ENCODE assay signal across 10 cellular contexts in the genomic region with DNA sequence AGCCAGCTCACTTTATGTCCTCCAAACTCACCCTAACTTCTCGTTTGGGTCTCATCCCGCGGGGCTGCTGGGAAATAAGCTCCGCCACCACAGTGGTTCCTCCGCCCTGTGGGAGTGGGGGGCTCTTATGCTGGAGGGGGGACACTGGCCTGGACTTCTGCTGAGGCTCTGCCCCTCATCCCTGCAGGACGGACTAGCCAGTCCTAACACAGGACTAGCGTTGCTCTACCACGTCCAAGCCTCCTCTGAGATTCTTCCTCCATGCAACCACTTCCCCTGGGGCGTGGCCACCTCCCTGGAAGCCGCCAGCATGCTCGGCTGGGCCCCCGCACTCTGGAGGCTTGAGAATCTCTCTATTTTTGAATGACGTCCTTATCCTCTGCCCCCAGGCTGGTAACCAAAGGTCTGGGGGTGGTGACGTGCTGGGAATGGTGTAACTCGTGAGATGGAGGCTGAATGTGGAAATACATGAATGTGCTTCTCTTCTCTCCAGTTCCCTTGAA. TPM values are rescaled to one million over a fixed set of nuclear protein-coding genes. Genes with fewer than 3 reads are reported as not detected.
DNase-seq lines count a peak whose midpoint lies in the region; ATAC-seq and TF ChIP-seq lines count a peak whose summit lies in the region.
"Had no signal": no experiment of that assay in that cellular context is flagged by ENCODE, and none has a peak within 500 bp of the region (broad histone marks: within the 10 kb centered on the region; RNA-seq: fewer than 3 reads in every experiment).

No MANE protein-coding gene starts in this region.

- peak overlapping the region; percentile 54 for H3K9ac ChIP-seq in ES-I3 (ENCODE audit: low read depth, low read length)

- no peak for TF ChIP-seq CTCF in osteocyte (IDR thresholded peaks at IDR 0.05)

- H3K27ac Mint-ChIP-seq in dendritic cell treated with granulocyte-macrophage colony-stimulating factor and Interleukin-4, amounts not matched to agents 40 ng/mL and 50 ng/mL, for 4 days, result peak overlapping the region; percentile 44
- H3K27ac Mint-ChIP-seq in osteocyte (ENCODE audit: unreplicated experiment), result peak overlapping the region; percentile 65
- H3K27ac Mint-ChIP-seq in natural killer cell treated with Interleukin-12 subunit alpha and Interleukin-12 subunit beta and Interleukin-15 and Interleukin-18, amount 100 ng/mL, for 72 hours, result no peak overlapping the region

- H3K9me3 Mint-ChIP-seq in dendritic cell treated with granulocyte-macrophage colony-stimulating factor and Interleukin-4, amounts not matched to agents 40 ng/mL and 50 ng/mL, for 4 days, result no peaks in the 10 kb centered on the region
- H3K9me3 Mint-ChIP-seq in osteocyte (ENCODE audit: unreplicated experiment), result no peaks in the 10 kb centered on the region
- H3K9me3 Mint-ChIP-seq in natural killer cell treated with Interleukin-12 subunit alpha and Interleukin-12 subunit beta and Interleukin-15 and Interleukin-18, amount 100 ng/mL, for 72 hours, result no peaks in the 10 kb centered on the region

- H3K36me3 Mint-ChIP-seq in dendritic cell treated with granulocyte-macrophage colony-stimulating factor and Interleukin-4, amounts not matched to agents 40 ng/mL and 50 ng/mL, for 4 days (ENCODE audit: low read depth), result no peaks in the 10 kb centered on the region
- no peaks in the 10 kb centered on the region for H3K36me3 Mint-ChIP-seq in osteocyte (ENCODE audit: unreplicated experiment)
- H3K36me3 Mint-ChIP-seq in natural killer cell treated with Interleukin-12 subunit alpha and Interleukin-12 subunit beta and Interleukin-15 and Interleukin-18, amount 100 ng/mL, for 72 hours, result no peaks in the 10 kb centered on the region

- intact Hi-C loops in dendritic cell treated with granulocyte-macrophage colony-stimulating factor and Interleukin-4, amounts not matched to agents 40 ng/mL and 50 ng/mL, for 4 days (cut with micrococcal nuclease), result no loop called here

- no peaks in the 10 kb centered on the region for H3K9me3 ChIP-seq in ES-I3 (ENCODE audit: control insufficient read depth, insufficient read depth, low read length)

- peak overlapping the region; percentile 30 for H3K4me3 Mint-ChIP-seq in dendritic cell treated with granulocyte-macrophage colony-stimulating factor and Interleukin-4, amounts not matched to agents 40 ng/mL and 50 ng/mL, for 4 days
- H3K4me3 Mint-ChIP-seq in osteocyte (ENCODE audit: unreplicated experiment), result no peak overlapping the region
- H3K4me3 Mint-ChIP-seq in natural killer cell treated with Interleukin-12 subunit alpha and Interleukin-12 subunit beta and Interleukin-15 and Interleukin-18, amount 100 ng/mL, for 72 hours, result no peak overlapping the region

- peaks cover 32% of the 10 kb centered on the region for H3K4me1 ChIP-seq in ES-I3 (ENCODE audit: insufficient read depth, low read length)

- ATAC-seq in HG03520 (IDR thresholded peaks at IDR 0.05; ENCODE audit: unreplicated experiment), result no peak
- ATAC-seq in natural killer cell treated with Interleukin-12 subunit alpha and Interleukin-12 subunit beta and Interleukin-15 and Interleukin-18, amount 100 ng/mL, for 72 hours, result no peak

- H3K27me3 Mint-ChIP-seq in dendritic cell treated with granulocyte-macrophage colony-stimulating factor and Interleukin-4, amounts not matched to agents 40 ng/mL and 50 ng/mL, for 4 days, result peaks cover 5% of the 10 kb centered on the region
- H3K27me3 Mint-ChIP-seq in osteocyte (ENCODE audit: unreplicated experiment), result no peaks in the 10 kb centered on the region
- peaks cover 3 to 14% of the 10 kb centered on the region in 2 donors for H3K27me3 Mint-ChIP-seq in natural killer cell treated with Interleukin-12 subunit alpha and Interleukin-12 subunit beta and Interleukin-15 and Interleukin-18, amount 100 ng/mL, for 72 hours

- TF ChIP-seq POLR2A in erythroblast (IDR thresholded peaks at IDR 0.05; ENCODE audit: low read length), result no peak

- H3K36me3 ChIP-seq in ES-I3 (ENCODE audit: insufficient read depth, low read length), result peaks cover 8% of the 10 kb centered on the region; the same call in 1 of the 2 replicates

- DNase-seq in NOMO-1 (lab: John Stamatoyannopoulos, UW; ENCODE audit: unreplicated experiment in 2 of 2), result peak; percentile 39 to 58
- DNase-seq in osteocyte (ENCODE audit: extremely low spot score, unreplicated experiment), result no peak
- DNase-seq in NCI-H1436 (lab: John Stamatoyannopoulos, UW), result no peak
- DNase-seq in natural killer cell treated with Interleukin-12 subunit alpha and Interleukin-12 subunit beta and Interleukin-15 and Interleukin-18, amount 100 ng/mL, for 72 hours (ENCODE audit: low spot score), result no peak
- DNase-seq in erythroblast (lab: John Stamatoyannopoulos, UW), result no peak

- peaks cover 24% of the 10 kb centered on the region for H3K4me1 Mint-ChIP-seq in dendritic cell treated with granulocyte-macrophage colony-stimulating factor and Interleukin-4, amounts not matched to agents 40 ng/mL and 50 ng/mL, for 4 days (ENCODE audit: low read depth)
- H3K4me1 Mint-ChIP-seq in osteocyte (ENCODE audit: unreplicated experiment), result peaks cover 63% of the 10 kb centered on the region
- H3K4me1 Mint-ChIP-seq in natural killer cell treated with Interleukin-12 subunit alpha and Interleukin-12 subunit beta and Interleukin-15 and Interleukin-18, amount 100 ng/mL, for 72 hours (ENCODE audit: low read depth in 2 of 2), result peaks cover 0 to 3% of the 10 kb centered on the region in 2 donors

RNA-seq across cellular contexts. Expression of a gene that starts 0.9 kb away (rescaled TPM):
- total RNA-seq in osteocyte, result 3.9 and 5.2 TPM in 2 replicates
- total RNA-seq in natural killer cell treated with Interleukin-12 subunit alpha and Interleukin-12 subunit beta and Interleukin-15 and Interleukin-18, amount 100 ng/mL, for 72 hours, result not detected
- total RNA-seq: temporal lobe had no signal

RNA-seq across cellular contexts. Expression of a gene that starts 25.1 kb away (rescaled TPM):
- not detected in 2 replicates for total RNA-seq in osteocyte
- total RNA-seq in natural killer cell treated with Interleukin-12 subunit alpha and Interleukin-12 subunit beta and Interleukin-15 and Interleukin-18, amount 100 ng/mL, for 72 hours, result not detected
- total RNA-seq: right cardiac atrium, temporal lobe had no signal

RNA-seq across cellular contexts. Expression of a gene that starts 36.0 kb away (rescaled TPM):
- 78.9 and 79.9 TPM in 2 replicates for total RNA-seq in osteocyte
- 100 to 1,000 TPM; 125 to 203 TPM for total RNA-seq in natural killer cell treated with Interleukin-12 subunit alpha and Interleukin-12 subunit beta and Interleukin-15 and Interleukin-18, amount 100 ng/mL, for 72 hours

Comparison
In these comparisons a context has a peak if more than half of its experiments do, and no peak if none do; other contexts are left out.
1. DNase-seq: peak in NOMO-1 (2 of 2); none in osteocyte (single experiment), NCI-H1436 (single experiment), natural killer cell treated with Interleukin-12 subunit alpha and Interleukin-12 subunit beta and Interleukin-15 and Interleukin-18, amount 100 ng/mL, for 72 hours (single experiment) and erythroblast (0 of 2).
2. H3K27ac Mint-ChIP-seq: peak in dendritic cell treated with granulocyte-macrophage colony-stimulating factor and Interleukin-4, amounts not matched to agents 40 ng/mL and 50 ng/mL, for 4 days (single experiment) and osteocyte (single experiment); none in natural killer cell treated with Interleukin-12 subunit alpha and Interleukin-12 subunit beta and Interleukin-15 and Interleukin-18, amount 100 ng/mL, for 72 hours (0 of 2).